ENCODE assay signal across 8 cellular contexts in genomic region chr19:29715695-29716581, GRCh38. TPM values are rescaled to one million over a fixed set of nuclear protein-coding genes. Genes with fewer than 3 reads are reported as not detected.
DNase-seq lines count a peak whose midpoint lies in the region; ATAC-seq and TF ChIP-seq lines count a peak whose summit lies in the region.

No MANE protein-coding gene starts in this region.

- no peaks in the 10 kb centered on the region for H3K36me3 ChIP-seq in Peyer's patch
- H3K36me3 ChIP-seq in endocrine pancreas (ENCODE audit: control insufficient read depth, insufficient read depth, low read length): no peaks in the 10 kb centered on the region

- H3K27me3 ChIP-seq in Peyer's patch (no peaks in the 10 kb centered on the region), endocrine pancreas (ENCODE audit: control insufficient read depth, insufficient read depth, low read length) (peaks cover 2% of the 10 kb centered on the region)

- DNase-seq in COLO668 (lab: John Stamatoyannopoulos, UW; ENCODE audit: unreplicated experiment) (peak; percentile 30), Peyer's patch (peak in 2 of 3 donors; percentile 61 to 71), HK-2 (ENCODE audit: unreplicated experiment) (no peak), GM19240 (ENCODE audit: insufficient read length, low spot score) (no peak), midbrain (lab: John Stamatoyannopoulos, UW) (no peak)
- no peak for DNase-seq in natural killer cell treated with Interleukin-12 subunit alpha and Interleukin-12 subunit beta and Interleukin-15 and Interleukin-18, amount 100 ng/mL, for 72 hours (ENCODE audit: low spot score)

- H3K9me3 Mint-ChIP-seq in natural killer cell treated with Interleukin-12 subunit alpha and Interleukin-12 subunit beta and Interleukin-15 and Interleukin-18, amount 100 ng/mL, for 72 hours: no peaks in the 10 kb centered on the region

- H3K27ac Mint-ChIP-seq in natural killer cell treated with Interleukin-12 subunit alpha and Interleukin-12 subunit beta and Interleukin-15 and Interleukin-18, amount 100 ng/mL, for 72 hours: peak overlapping the region; percentile 94 to 96

- H3K36me3 Mint-ChIP-seq in natural killer cell treated with Interleukin-12 subunit alpha and Interleukin-12 subunit beta and Interleukin-15 and Interleukin-18, amount 100 ng/mL, for 72 hours: no peaks in the 10 kb centered on the region

- TF ChIP-seq CTCF in Peyer's patch (IDR thresholded peaks at IDR 0.05): no peak

- peak overlapping the region; percentile 81 to 99 (median 90) for H3K4me3 ChIP-seq in Peyer's patch
- peak overlapping the region; percentile 23 for H3K4me3 ChIP-seq in endocrine pancreas (ENCODE audit: control insufficient read depth, insufficient read depth, low read length)

- TF ChIP-seq POLR2A in Peyer's patch (IDR thresholded peaks at IDR 0.05): peak in 1 of 2 donors; percentile 35

- H3K9me3 ChIP-seq in Peyer's patch (no peaks in the 10 kb centered on the region), endocrine pancreas (ENCODE audit: control insufficient read depth, low read length) (no peaks in the 10 kb centered on the region)

- H3K4me1 ChIP-seq in Peyer's patch (peaks cover 4 to 39% (median 12%) of the 10 kb centered on the region in 4 donors), endocrine pancreas (ENCODE audit: control insufficient read depth, insufficient read depth, low read length) (no peaks in the 10 kb centered on the region)

- peak overlapping the region; percentile 91 for H3K4me3 Mint-ChIP-seq in natural killer cell treated with Interleukin-12 subunit alpha and Interleukin-12 subunit beta and Interleukin-15 and Interleukin-18, amount 100 ng/mL, for 72 hours

- H3K9ac ChIP-seq in endocrine pancreas (ENCODE audit: control insufficient read depth, insufficient read depth, low read length): peak overlapping the region; percentile 93

- H3K27me3 Mint-ChIP-seq in natural killer cell treated with Interleukin-12 subunit alpha and Interleukin-12 subunit beta and Interleukin-15 and Interleukin-18, amount 100 ng/mL, for 72 hours: no peaks in the 10 kb centered on the region

- peak overlapping the region; percentile 89 to 97 (median 92) for H3K27ac ChIP-seq in Peyer's patch

- peak; percentile 5 for ATAC-seq in GM21737 (IDR thresholded peaks at IDR 0.05; ENCODE audit: unreplicated experiment)
- ATAC-seq in natural killer cell treated with Interleukin-12 subunit alpha and Interleukin-12 subunit beta and Interleukin-15 and Interleukin-18, amount 100 ng/mL, for 72 hours: no peak

- H3K4me1 Mint-ChIP-seq in natural killer cell treated with Interleukin-12 subunit alpha and Interleukin-12 subunit beta and Interleukin-15 and Interleukin-18, amount 100 ng/mL, for 72 hours (ENCODE audit: low read depth in 2 of 2): peaks cover 39 to 49% of the 10 kb centered on the region in 2 donors

RNA-seq across cellular contexts. Expression of gene C19orf12, which starts 0.9 kb away (rescaled TPM):
- total RNA-seq in Peyer's patch: 10 to 100 TPM; 18.2 to 49.1 (median 28.2) TPM
- total RNA-seq in natural killer cell treated with Interleukin-12 subunit alpha and Interleukin-12 subunit beta and Interleukin-15 and Interleukin-18, amount 100 ng/mL, for 72 hours: 10 to 100 TPM; 44.8 to 50.8 TPM

RNA-seq across cellular contexts. Expression of gene PLEKHF1, which starts 50.7 kb away (rescaled TPM):
- total RNA-seq in Peyer's patch: 10 to 100 TPM in 1 of 4 donors, 1 to 10 TPM in 3; 8.2 to 16.5 (median 9.0) TPM
- 10 to 100 TPM; 15.6 to 17.7 TPM for total RNA-seq in natural killer cell treated with Interleukin-12 subunit alpha and Interleukin-12 subunit beta and Interleukin-15 and Interleukin-18, amount 100 ng/mL, for 72 hours

Comparison
In these comparisons a context has a peak if more than half of its experiments do, and no peak if none do; other contexts are left out.
1. DNase-seq: peak in COLO668 (single experiment) and Peyer's patch (2 of 3); none in natural killer cell treated with Interleukin-12 subunit alpha and Interleukin-12 subunit beta and Interleukin-15 and Interleukin-18, amount 100 ng/mL, for 72 hours (single experiment), HK-2 (single experiment), GM19240 (single experiment) and midbrain (single experiment).